In the genomic region with DNA sequence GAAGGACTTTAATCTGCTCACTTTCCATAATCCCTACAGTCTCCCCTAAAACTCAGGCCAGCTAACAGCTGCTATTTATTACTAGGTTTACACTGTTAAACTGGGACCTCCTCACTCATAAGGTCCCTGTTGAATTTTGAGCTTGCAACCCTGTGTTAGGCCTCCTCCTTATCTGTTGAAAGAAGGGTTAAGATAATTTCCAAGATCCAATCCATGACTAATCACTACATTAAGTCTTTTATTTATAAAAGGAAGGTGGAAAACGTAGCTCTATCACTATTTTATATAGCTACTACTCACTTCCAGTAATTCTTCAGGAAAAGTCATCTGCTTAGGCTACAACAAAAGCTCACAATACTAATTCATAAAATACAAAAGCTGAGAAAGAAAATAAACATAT, we compare ENCODE assay signal across 15 cellular contexts.
DNase-seq lines count a peak whose midpoint lies in the region; ATAC-seq, FAIRE-seq and TF ChIP-seq lines count a peak whose summit lies in the region.
"Had no signal": no experiment of that assay in that cellular context is flagged by ENCODE, and none has a peak within 500 bp of the region (broad histone marks: within the 10 kb centered on the region; RNA-seq: fewer than 3 reads in every experiment).

No MANE protein-coding gene starts in this region.

- no peak overlapping the region for H3K23ac ChIP-seq in IMR-90 (ENCODE audit: low read depth, low read length)

- H2AK5ac ChIP-seq in IMR-90 (ENCODE audit: low read depth, low read length) = no peak overlapping the region

- no peak for TF ChIP-seq POLR2A in IMR-90 (IDR thresholded peaks at IDR 0.05; ENCODE audit: low read depth, low read length)

- in situ Hi-C loops in IMR-90 (cut with MboI; ENCODE audit: low sequenced_read_pairs) = no loop called here

- POLR2A ChIA-PET in IMR-90 (lab: Charles Lee; ENCODE audit: unreplicated experiment) = no interaction called here
- POLR2A ChIA-PET in WTC11 (lab: Charles Lee) = interaction anchor here (1.0 kb wide), 1 partner anchor 10 kb away, joined by 3 read pairs; no protein-coding TSS in a partner anchor
- POLR2A ChIA-PET in RWPE1 (lab: Yijun Ruan, JAX; ENCODE audit: low non-redundant PET) = no interaction called here

- no peak overlapping the region for H2AK9ac ChIP-seq in IMR-90 (replicated peaks; ENCODE audit: low read depth, low read length, poor library complexity)

- H3K4me1 ChIP-seq in IMR-90 (ENCODE audit: control insufficient read depth, insufficient read depth, low read length) = peaks cover 5% of the 10 kb centered on the region

- TF ChIP-seq CTCF in IMR-90 (conservative IDR thresholded peaks at IDR 0.05; ENCODE audit: low read depth, low read length) = no peak
- no peak for TF ChIP-seq CTCF in WTC11 (IDR thresholded peaks at IDR 0.05)
- TF ChIP-seq CTCF in fibroblast of the aortic adventitia (IDR thresholded peaks at IDR 0.05; ENCODE audit: insufficient read depth, low read length) = no peak
- no peak for TF ChIP-seq CTCF in RWPE1 (conservative IDR thresholded peaks at IDR 0.05; ENCODE audit: low read depth)

- no peak overlapping the region for H3K9ac ChIP-seq in IMR-90 (ENCODE audit: low read depth, low read length)
- H3K9ac ChIP-seq: BLaER1 treated with 17β-estradiol and CSF1 and Interleukin-3, amounts not matched to agents 10 nM and 100 nM; SK-N-SH had no signal

- H3K36me3 ChIP-seq in IMR-90 (ENCODE audit: control insufficient read depth, insufficient read depth, low read length) = no peaks in the 10 kb centered on the region

- no peak overlapping the region for H2AFZ ChIP-seq in IMR-90 (replicated peaks; ENCODE audit: low read length, poor library complexity)

- peaks cover 2% of the 10 kb centered on the region; the same call in 1 of the 2 replicates for H3K36me3 Mint-ChIP-seq in WTC11

- no peak overlapping the region for H2BK20ac ChIP-seq in IMR-90 (ENCODE audit: low read depth, low read length)

- DNase-seq in D341Med (ENCODE audit: low spot score) (peak; percentile 23), IMR-90 (peak; percentile 67), WTC11 (ENCODE audit: low spot score) (no peak), fibroblast of the aortic adventitia (ENCODE audit: low read depth) (peak; percentile 75), frontal cortex (ENCODE audit: low spot score in 2 of 2) (no peak), posterior vena cava (ENCODE audit: low spot score) (no peak), RWPE1 (ENCODE audit: low spot score) (no peak)
- DNase-seq: 8988T, Kasumi-1, NCI-H1436, NCI-H2081 treated with DMSO at 0.1 percent for 48 hours, SK-N-SH had no signal

- dilution Hi-C loops in IMR-90 (cut with HindIII; ENCODE audit: low sequenced_read_pairs, unreplicated experiment) = no loop called here

- H3K9me3 Mint-ChIP-seq in WTC11 = no peaks in the 10 kb centered on the region

- intact Hi-C loops in IMR-90 (cut with micrococcal nuclease) (no loop called here), posterior vena cava (cut with DNase I) (no loop called here)

- no peak overlapping the region for H3K4ac ChIP-seq in IMR-90 (ENCODE audit: low read depth, low read length)

- no peak overlapping the region for H2BK15ac ChIP-seq in IMR-90 (ENCODE audit: low read depth, low read length)

- H4K20me1 ChIP-seq in IMR-90 (ENCODE audit: insufficient read depth, low read length) = peaks cover 5% of the 10 kb centered on the region; the same call in 1 of the 2 replicates

- no peak for FAIRE-seq in frontal cortex (lab: Jason Lieb, UNC)

- no peak overlapping the region for H2BK120ac ChIP-seq in IMR-90 (ENCODE audit: low read depth, low read length)

- CTCF ChIA-PET in IMR-90 (lab: Yijun Ruan, JAX) = interaction anchor here (1.3 kb wide), 1 partner anchor 13 kb away, joined by 3 read pairs; no protein-coding TSS in a partner anchor
- CTCF ChIA-PET in WTC11 (lab: Charles Lee) = interaction anchor here (1.0 kb wide), 1 partner anchor 43 kb away, joined by 7 read pairs; no protein-coding TSS in a partner anchor
- CTCF ChIA-PET in RWPE1 (lab: Yijun Ruan, JAX) = interaction anchor here (0.5 kb wide), 1 partner anchor 1058 kb away, joined by 6 read pairs; no protein-coding TSS in a partner anchor

- WGBS in IMR-90 (ENCODE audit: extremely low coverage in 2 of 2, insufficient read length in 1 of 2), 2 experiments = no CpG with 5 or more reads among the region's 1 CpG

- no peak overlapping the region for H4K8ac ChIP-seq in IMR-90 (ENCODE audit: low read depth in 2 of 2, low read length in 2 of 2)

- H3K14ac ChIP-seq in IMR-90 (replicated peaks; ENCODE audit: low read depth, low read length) = no peak overlapping the region

- no peak overlapping the region for H3K18ac ChIP-seq in IMR-90 (ENCODE audit: low read depth, low read length)

- TF ChIP-seq RAD21 in IMR-90 (IDR thresholded peaks at IDR 0.05; ENCODE audit: low read length) = no peak

- H2BK5ac ChIP-seq in IMR-90 (ENCODE audit: low read depth, low read length, poor library complexity, severe bottlenecking) = no peak overlapping the region

- H3K4me1 Mint-ChIP-seq in WTC11 = peaks cover 40% of the 10 kb centered on the region

- H3K9me3 ChIP-seq in IMR-90 (ENCODE audit: control insufficient read depth, insufficient read depth, low read length) = no peaks in the 10 kb centered on the region
- H3K9me3 ChIP-seq: BLaER1 treated with 17β-estradiol and CSF1 and Interleukin-3, amounts not matched to agents 10 nM and 100 nM; SK-N-SH had no signal

- no peaks in the 10 kb centered on the region for H3K27me3 ChIP-seq in IMR-90 (ENCODE audit: control insufficient read depth, insufficient read depth, low read length)
- H3K27me3 ChIP-seq: BLaER1 treated with 17β-estradiol and CSF1 and Interleukin-3, amounts not matched to agents 10 nM and 100 nM had no signal

- H4K5ac ChIP-seq in IMR-90 (ENCODE audit: low read depth, low read length) = no peak overlapping the region

- peak overlapping the region; percentile 41; the same call in 1 of the 2 replicates for H3K27ac Mint-ChIP-seq in WTC11

- ATAC-seq in IMR-90 (ENCODE audit: low read depth) = peak; percentile 41
- peak; percentile 41; the same call in 1 of the 2 replicates for ATAC-seq in WTC11
- ATAC-seq in GM19328 (IDR thresholded peaks at IDR 0.05; ENCODE audit: unreplicated experiment) = no peak
- ATAC-seq: Right ventricle myocardium inferior had no signal

- no peak overlapping the region for H3K4me3 Mint-ChIP-seq in WTC11

- no peak overlapping the region for H4K91ac ChIP-seq in IMR-90 (ENCODE audit: insufficient read depth, low read depth, low read length)

- H3K27me3 Mint-ChIP-seq in WTC11 (ENCODE audit: low read depth) = no peaks in the 10 kb centered on the region

- no peak overlapping the region for H3K56ac ChIP-seq in IMR-90 (ENCODE audit: extremely low read depth, insufficient read depth, low read length)

- H3K4me3 ChIP-seq in IMR-90 (ENCODE audit: insufficient read depth, low read depth, low read length) (no peak overlapping the region), fibroblast of the aortic adventitia (ENCODE audit: low read depth, low read length) (no peak overlapping the region)
- H3K4me3 ChIP-seq: BLaER1 treated with 17β-estradiol and CSF1 and Interleukin-3, amounts not matched to agents 10 nM and 100 nM had no signal

- peaks cover 6 to 29% of the 10 kb centered on the region in 2 experiments; a peak in 3 of 4 replicates for H3K79me1 ChIP-seq in IMR-90 (ENCODE audit: low read depth in 1 of 2, low read length in 2 of 2)

- H3K27ac ChIP-seq in IMR-90 (ENCODE audit: insufficient read depth, low read length) (no peak overlapping the region), RWPE1 (no peak overlapping the region)
- H3K27ac ChIP-seq: BLaER1 treated with 17β-estradiol and CSF1 and Interleukin-3, amounts not matched to agents 10 nM and 100 nM had no signal

- H3K4me2 ChIP-seq in IMR-90 (ENCODE audit: low read depth, low read length) = peak overlapping the region; percentile 43; the same call in 1 of the 2 replicates
- H3K4me2 ChIP-seq: SK-N-SH had no signal

- H3K9me1 ChIP-seq in IMR-90 (ENCODE audit: insufficient read depth, low read length) = peaks cover under 1% of the 10 kb centered on the region; the same call in 1 of the 2 replicates

- no TSS peak for BruUV-seq in IMR-90 (replicated peaks; lab: Mats Ljungman, UMichigan)

TF ChIP-seq in IMR-90, 13 proteins besides CTCF, POLR2A, EP300 and RAD21 (continues in another document):
- TF ChIP-seq, protein P1, sequence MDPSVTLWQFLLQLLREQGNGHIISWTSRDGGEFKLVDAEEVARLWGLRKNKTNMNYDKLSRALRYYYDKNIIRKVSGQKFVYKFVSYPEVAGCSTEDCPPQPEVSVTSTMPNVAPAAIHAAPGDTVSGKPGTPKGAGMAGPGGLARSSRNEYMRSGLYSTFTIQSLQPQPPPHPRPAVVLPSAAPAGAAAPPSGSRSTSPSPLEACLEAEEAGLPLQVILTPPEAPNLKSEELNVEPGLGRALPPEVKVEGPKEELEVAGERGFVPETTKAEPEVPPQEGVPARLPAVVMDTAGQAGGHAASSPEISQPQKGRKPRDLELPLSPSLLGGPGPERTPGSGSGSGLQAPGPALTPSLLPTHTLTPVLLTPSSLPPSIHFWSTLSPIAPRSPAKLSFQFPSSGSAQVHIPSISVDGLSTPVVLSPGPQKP (IDR thresholded peaks at IDR 0.05; ENCODE audit: borderline replicate concordance, low read depth, low read length) = no peak
- TF ChIP-seq MAZ (IDR thresholded peaks at IDR 0.05; ENCODE audit: borderline replicate concordance, low read depth, low read length) (no peak), CHD1 (IDR thresholded peaks at IDR 0.05; ENCODE audit: low read depth, low read length) (no peak), BHLHE40 (IDR thresholded peaks at IDR 0.05; ENCODE audit: low read depth, low read length) (no peak), FOS (IDR thresholded peaks at IDR 0.05; ENCODE audit: low read depth, low read length) (no peak), RCOR1 (IDR thresholded peaks at IDR 0.05; ENCODE audit: insufficient replicate concordance, low read length) (no peak)

TF ChIP-seq in WTC11, 78 proteins besides CTCF, POLR2A, EP300 and RAD21 (continues in another document):
- TF ChIP-seq ZNF232 (CRISPR knock-in tag; IDR thresholded peaks at IDR 0.05) = no peak

Comparison
In these comparisons a context has a peak if more than half of its experiments do, and no peak if none do; other contexts are left out.
1. DNase-seq: peak in D341Med (single experiment), IMR-90 (single experiment) and fibroblast of the aortic adventitia (single experiment); none in WTC11 (single experiment), frontal cortex (0 of 2), posterior vena cava (single experiment) and RWPE1 (single experiment).